ENCODE assay signal across 1 cellular context in genomic region chr2:26503238-26503880, GRCh38.
TF ChIP-seq lines count a peak whose summit lies in the region.

No MANE protein-coding gene starts in this region.

TF ChIP-seq in K562, 482 proteins besides CTCF, POLR2A, EP300 and RAD21 (continued from another document and continues in another):
- no peak for TF ChIP-seq PKNOX1 (IDR thresholded peaks at IDR 0.05)
- no peak for TF ChIP-seq ZNF830 (CRISPR knock-in tag; IDR thresholded peaks at IDR 0.05)
- no peak for TF ChIP-seq MCM2 (IDR thresholded peaks at IDR 0.05; ENCODE audit: low read depth)
- no peak for TF ChIP-seq NR2C1 (IDR thresholded peaks at IDR 0.05)
- TF ChIP-seq NR2C1 (tag; IDR thresholded peaks at IDR 0.05) = no peak
- TF ChIP-seq STAT6 (CRISPR knock-in tag; IDR thresholded peaks at IDR 0.05) = no peak
- TF ChIP-seq NELFE (IDR thresholded peaks at IDR 0.05; ENCODE audit: insufficient read depth, insufficient read length) = no peak
- TF ChIP-seq SP2 (IDR thresholded peaks at IDR 0.05; ENCODE audit: extremely low read depth, low read depth, low read length, poor library complexity, severe bottlenecking) = no peak
- peak; percentile 53; the same call in 1 of the 2 replicates for TF ChIP-seq ZNF263 (CRISPR knock-in tag; IDR thresholded peaks at IDR 0.05; ENCODE audit: borderline replicate concordance)
- TF ChIP-seq CEBPG (CRISPR knock-in tag; IDR thresholded peaks at IDR 0.05) = no peak; the same call in 1 of the 2 replicates
- TF ChIP-seq CEBPG (tag; conservative IDR thresholded peaks at IDR 0.05 in 1 of 2, IDR thresholded peaks at IDR 0.05 in 1 of 2) = no peak
- no peak for TF ChIP-seq SNRNP70 (optimal IDR thresholded peaks at IDR 0.05; ENCODE audit: low read depth, low read length)
- TF ChIP-seq RCOR1 (IDR thresholded peaks at IDR 0.05; ENCODE audit: borderline replicate concordance in 1 of 2, low read depth in 2 of 2, low read length in 2 of 2) = peak in 1 of 2 experiments; percentile 79; a peak in 2 of 4 replicates
- no peak for TF ChIP-seq NFRKB (IDR thresholded peaks at IDR 0.05; ENCODE audit: low read depth)
- 0 out of 4 replicates have a peak, but pooled peaks of 1 of the 2 experiments have one; percentile 42 for TF ChIP-seq ZMIZ1 (IDR thresholded peaks at IDR 0.05; ENCODE audit: low read depth in 2 of 2, low read length in 2 of 2)
- TF ChIP-seq ASH1L (IDR thresholded peaks at IDR 0.05; ENCODE audit: borderline replicate concordance, low read depth, partially characterized antibody) = no peak
- peak; percentile 65; the same call in 1 of the 2 replicates for TF ChIP-seq CREM (IDR thresholded peaks at IDR 0.05; ENCODE audit: low read depth)
- no peak for TF ChIP-seq TEAD4 (IDR thresholded peaks at IDR 0.05; ENCODE audit: low read length)
- TF ChIP-seq TEAD4 (CRISPR knock-in tag; IDR thresholded peaks at IDR 0.05; ENCODE audit: borderline replicate concordance) = peak; percentile 88; the same call in 1 of the 2 replicates
- TF ChIP-seq ZNF778 (CRISPR knock-in tag; IDR thresholded peaks at IDR 0.05) = no peak
- no peak for TF ChIP-seq FOXJ2 (tag; IDR thresholded peaks at IDR 0.05)
- no peak for TF ChIP-seq SRSF7 (optimal IDR thresholded peaks at IDR 0.05; ENCODE audit: low read depth, low read length)
- peak; percentile 68 for TF ChIP-seq POLR2B (IDR thresholded peaks at IDR 0.05; ENCODE audit: low read depth, partially characterized antibody)
- TF ChIP-seq SRSF9 (IDR thresholded peaks at IDR 0.05; ENCODE audit: borderline replicate concordance, low read depth, low read length) = no peak
- no peak for TF ChIP-seq POLR2AphosphoS2 (IDR thresholded peaks at IDR 0.05; ENCODE audit: low read length)
- TF ChIP-seq LARP7 (IDR thresholded peaks at IDR 0.05) = no peak
- TF ChIP-seq ZC3H4 (CRISPR knock-in tag; IDR thresholded peaks at IDR 0.05; ENCODE audit: borderline replicate concordance) = no peak
- TF ChIP-seq NFE2 (IDR thresholded peaks at IDR 0.05; ENCODE audit: low read depth) = no peak
- TF ChIP-seq ZBTB26 (CRISPR knock-in tag; IDR thresholded peaks at IDR 0.05) = no peak
- 0 out of 2 replicates have a peak, but pooled peaks have one; percentile 24 for TF ChIP-seq LEF1 (IDR thresholded peaks at IDR 0.05)
- peak; percentile 76 for TF ChIP-seq ATF7 (IDR thresholded peaks at IDR 0.05)
- no peak for TF ChIP-seq ZNF655 (CRISPR knock-in tag; IDR thresholded peaks at IDR 0.05)
- TF ChIP-seq PRPF4 (IDR thresholded peaks at IDR 0.05; ENCODE audit: insufficient read depth, low read depth, low read length, poor library complexity, severe bottlenecking) = no peak
- 0 out of 2 replicates have a peak, but pooled peaks have one; percentile 9 for TF ChIP-seq ZBTB17 (CRISPR knock-in tag; IDR thresholded peaks at IDR 0.05)
- TF ChIP-seq GABPB2 (CRISPR knock-in tag; conservative IDR thresholded peaks at IDR 0.05) = no peak
- TF ChIP-seq CREB1 (IDR thresholded peaks at IDR 0.05) = peak; percentile 32; the same call in 1 of the 2 replicates
- TF ChIP-seq CREB1 (CRISPR knock-in tag; IDR thresholded peaks at IDR 0.05) = peak; percentile 61
- TF ChIP-seq MAX (CRISPR knock-in tag; IDR thresholded peaks at IDR 0.05) = peak; percentile 93
- TF ChIP-seq PHF8 (IDR thresholded peaks at IDR 0.05; ENCODE audit: borderline replicate concordance, low read length) = peak; percentile 82; the same call in 1 of the 2 replicates
- peak; percentile 54 for TF ChIP-seq KLF16 (IDR thresholded peaks at IDR 0.05)
- TF ChIP-seq ZNF184 (CRISPR knock-in tag; IDR thresholded peaks at IDR 0.05) = no peak
- TF ChIP-seq NR3C1 (CRISPR knock-in tag; IDR thresholded peaks at IDR 0.05) = no peak
- TF ChIP-seq CXXC5 (CRISPR knock-in tag; IDR thresholded peaks at IDR 0.05) = peak; percentile 83
- no peak for TF ChIP-seq KLF10 (CRISPR knock-in tag; IDR thresholded peaks at IDR 0.05)
- peak; percentile 93 for TF ChIP-seq ZNF511 (CRISPR knock-in tag; IDR thresholded peaks at IDR 0.05)
- peak in 1 of 2 experiments; percentile 42; a peak in 1 of 4 replicates for TF ChIP-seq ARNT (IDR thresholded peaks at IDR 0.05)
- no peak for TF ChIP-seq ZBTB8A (IDR thresholded peaks at IDR 0.05; ENCODE audit: partially characterized antibody)
- TF ChIP-seq PRMT5 (CRISPR knock-in tag; IDR thresholded peaks at IDR 0.05) = no peak
- TF ChIP-seq MYBL2 (IDR thresholded peaks at IDR 0.05; ENCODE audit: low read depth) = no peak
- no peak for TF ChIP-seq MYBL2 (CRISPR knock-in tag; IDR thresholded peaks at IDR 0.05; ENCODE audit: borderline replicate concordance)
- no peak for TF ChIP-seq SMAD4 (CRISPR knock-in tag; conservative IDR thresholded peaks at IDR 0.05)
- TF ChIP-seq RFX1 (IDR thresholded peaks at IDR 0.05) = no peak
- TF ChIP-seq ZNF695 (CRISPR knock-in tag; IDR thresholded peaks at IDR 0.05) = no peak
- no peak for TF ChIP-seq IRF9 (tag; IDR thresholded peaks at IDR 0.05)
- peak; percentile 89 for TF ChIP-seq POLR2G (IDR thresholded peaks at IDR 0.05; ENCODE audit: low read depth, low read length)
- no peak for TF ChIP-seq HNRNPLL (IDR thresholded peaks at IDR 0.05; ENCODE audit: low read depth, low read length, poor library complexity, severe bottlenecking)
- TF ChIP-seq SP1 (CRISPR knock-in tag; IDR thresholded peaks at IDR 0.05) = peak; percentile 79
- no peak for TF ChIP-seq MAFG (tag; conservative IDR thresholded peaks at IDR 0.05)
- TF ChIP-seq RHOXF2B (CRISPR knock-in tag; conservative IDR thresholded peaks at IDR 0.05) = no peak
- TF ChIP-seq ESRRA (IDR thresholded peaks at IDR 0.05; ENCODE audit: borderline replicate concordance, low read depth) = 0 out of 2 replicates have a peak, but pooled peaks have one; percentile 42
- no peak for TF ChIP-seq NCOA2 (IDR thresholded peaks at IDR 0.05; ENCODE audit: partially characterized antibody in 2 of 2)
- peak; percentile 21; the same call in 1 of the 2 replicates for TF ChIP-seq NFIC (IDR thresholded peaks at IDR 0.05)
- TF ChIP-seq GABPB1 (CRISPR knock-in tag; IDR thresholded peaks at IDR 0.05) = peak; percentile 84
- TF ChIP-seq CHD2 (IDR thresholded peaks at IDR 0.05; ENCODE audit: low read depth, low read length) = no peak
- 0 out of 2 replicates have a peak, but pooled peaks have one; percentile 23 for TF ChIP-seq GTF2E2 (tag; IDR thresholded peaks at IDR 0.05)
- TF ChIP-seq FOXM1 (IDR thresholded peaks at IDR 0.05; ENCODE audit: low read depth) = 0 out of 2 replicates have a peak, but pooled peaks have one; percentile 16
- no peak for TF ChIP-seq FOXM1 (CRISPR knock-in tag; IDR thresholded peaks at IDR 0.05; ENCODE audit: low read depth)
- no peak for TF ChIP-seq ATF1 (CRISPR knock-in tag; IDR thresholded peaks at IDR 0.05)
- peak; percentile 83 for TF ChIP-seq ATF1 (tag; IDR thresholded peaks at IDR 0.05)
- TF ChIP-seq NUFIP1 (IDR thresholded peaks at IDR 0.05; ENCODE audit: partially characterized antibody) = no peak
- TF ChIP-seq E2F6 (IDR thresholded peaks at IDR 0.05; ENCODE audit: borderline replicate concordance in 1 of 2, extremely low read depth in 1 of 2, insufficient read depth in 1 of 2, insufficient read length in 1 of 2, low read depth in 1 of 2, low read length in 1 of 2, poor library complexity in 1 of 2, severe bottlenecking in 1 of 2) = peak; percentile 93 to 96
- TF ChIP-seq ADNP (tag; IDR thresholded peaks at IDR 0.05) = no peak
- peak; percentile 92; the same call in 1 of the 2 replicates for TF ChIP-seq FOXP1 (CRISPR knock-in tag; IDR thresholded peaks at IDR 0.05)
- no peak for TF ChIP-seq HDAC8 (tag; IDR thresholded peaks at IDR 0.05)
